ENCODE assay signal across 1 cellular context in genomic region chr6:36650848-36651247, GRCh38.
TF ChIP-seq lines count a peak whose summit lies in the region.

No MANE protein-coding gene starts in this region.

TF ChIP-seq in GM12878, 131 proteins besides CTCF, POLR2A, EP300 and RAD21 (continued from another document):
- TF ChIP-seq ZBTB4 (CRISPR knock-in tag; IDR thresholded peaks at IDR 0.05) (no peak), MEF2A (IDR thresholded peaks at IDR 0.05; ENCODE audit: insufficient read depth, low read depth, low read length) (peak; percentile 56; the same call in 1 of the 2 replicates), NKRF (conservative IDR thresholded peaks at IDR 0.05) (no peak), BCL3 (IDR thresholded peaks at IDR 0.05; ENCODE audit: borderline replicate concordance, insufficient read depth, low read depth, low read length, poor library complexity, severe bottlenecking) (no peak), MYB (IDR thresholded peaks at IDR 0.05; ENCODE audit: borderline replicate concordance, low read depth, low read length) (no peak), TBL1XR1 (IDR thresholded peaks at IDR 0.05; ENCODE audit: low read depth, low read length) (peak; percentile 57; the same call in 1 of the 2 replicates), ATF2 (IDR thresholded peaks at IDR 0.05; ENCODE audit: low read length) (peak; percentile 49; the same call in 1 of the 2 replicates)
